ENCODE assay signal across 13 cellular contexts in genomic region chr13:29937836-29938235, GRCh38.
DNase-seq lines count a peak whose midpoint lies in the region; ATAC-seq, FAIRE-seq and TF ChIP-seq lines count a peak whose summit lies in the region.
"Had no signal": no experiment of that assay in that cellular context is flagged by ENCODE, and none has a peak within 500 bp of the region (broad histone marks: within the 10 kb centered on the region; RNA-seq: fewer than 3 reads in every experiment).

No MANE protein-coding gene starts in this region.

- 2% methylated on average over 3 of the region's 3 CpGs for WGBS in HepG2 (ENCODE audit: low lambda C conversion rate)

- ATAC-seq in GM23338 (peak; percentile 34), WTC11 (peak; percentile 46), HepG2 (no peak), GM21576 (IDR thresholded peaks at IDR 0.05; ENCODE audit: unreplicated experiment) (no peak)

- DNase-seq in AG09309 (ENCODE audit: low read depth): no peak
- peak; percentile 42 for DNase-seq in GM23338 (ENCODE audit: low spot score)
- DNase-seq in WTC11 (ENCODE audit: low spot score): no peak
- peak; percentile 81 for DNase-seq in activated effector memory CD4-positive, alpha-beta T cell treated with anti-CD3 and anti-CD28 coated beads, Interleukin-2, amount 50 U/mL, for 16 hours
- DNase-seq in C1 segment of cervical spinal cord (lab: John Stamatoyannopoulos, UW): no peak
- DNase-seq in ecto neural progenitor cell (ENCODE audit: low spot score): no peak
- DNase-seq in HepG2 (ENCODE audit: low spot score): no peak
- DNase-seq: SK-N-SH had no signal

- no peak for FAIRE-seq in HepG2 (lab: Jason Lieb, UNC)
- FAIRE-seq: endothelial cell of umbilical vein had no signal

- no peak overlapping the region for H3K4me2 ChIP-seq in GM23338
- H3K4me2 ChIP-seq in HepG2 (ENCODE audit: low read depth, low read length): no peak overlapping the region
- H3K4me2 ChIP-seq: SK-N-SH had no signal

- no peaks in the 10 kb centered on the region for H3K9me3 ChIP-seq in HepG2 (ENCODE audit: low read length)
- H3K9me3 ChIP-seq: breast epithelium, SK-N-SH had no signal

- peak; percentile 5 for TF ChIP-seq CTCF in AG09309 (IDR thresholded peaks at IDR 0.05; ENCODE audit: control insufficient read depth, insufficient read depth, low read depth, low read length, missing control alignments)
- TF ChIP-seq CTCF in GM23338 (conservative IDR thresholded peaks at IDR 0.05; ENCODE audit: low read depth in 2 of 2): peak in 1 of 2 experiments; percentile 32; a peak in 1 of 4 replicates
- TF ChIP-seq CTCF in WTC11 (IDR thresholded peaks at IDR 0.05): no peak
- no peak for TF ChIP-seq CTCF in HepG2 (CRISPR knock-in tag; IDR thresholded peaks at IDR 0.05)

- no peaks in the 10 kb centered on the region for H3K36me3 ChIP-seq in GM23338 (ENCODE audit: insufficient read depth)
- no peaks in the 10 kb centered on the region for H3K36me3 ChIP-seq in HepG2 (replicated peaks in 1 of 2; ENCODE audit: control insufficient read depth in 1 of 2, insufficient read depth in 2 of 2, low read length in 2 of 2)
- H3K36me3 ChIP-seq: breast epithelium had no signal

- TF ChIP-seq RAD21 in HepG2 (CRISPR knock-in tag; IDR thresholded peaks at IDR 0.05): no peak

- intact Hi-C loops in HepG2 (cut with micrococcal nuclease; ENCODE audit: unreplicated experiment): no loop called here

- H2AFZ ChIP-seq in GM23338: no peak overlapping the region
- no peak overlapping the region for H2AFZ ChIP-seq in HepG2 (ENCODE audit: low read length)

- H4K20me1 ChIP-seq in GM23338 (replicated peaks; ENCODE audit: insufficient read depth): no peaks in the 10 kb centered on the region
- no peaks in the 10 kb centered on the region for H4K20me1 ChIP-seq in HepG2 (ENCODE audit: insufficient read depth, low read length)

- H3K9ac ChIP-seq in HepG2 (ENCODE audit: insufficient read depth, low read depth, low read length): no peak overlapping the region
- H3K9ac ChIP-seq: SK-N-SH had no signal

- TF ChIP-seq EP300 in HepG2 (IDR thresholded peaks at IDR 0.05; ENCODE audit: low read depth in 2 of 2, low read length in 2 of 2): no peak
- TF ChIP-seq EP300 in HepG2 (CRISPR knock-in tag; IDR thresholded peaks at IDR 0.05; ENCODE audit: borderline replicate concordance): no peak

- H3K79me2 ChIP-seq in GM23338 (replicated peaks; ENCODE audit: insufficient read depth) (no peaks in the 10 kb centered on the region), HepG2 (ENCODE audit: insufficient read depth, low read length) (no peaks in the 10 kb centered on the region)

- BruUV-seq in HepG2 (replicated peaks; lab: Mats Ljungman, UMichigan): no TSS peak

- no peaks in the 10 kb centered on the region for H3K27me3 ChIP-seq in GM23338 (ENCODE audit: insufficient read depth)
- H3K27me3 ChIP-seq in HepG2 (ENCODE audit: control insufficient read depth in 1 of 2, insufficient read depth in 2 of 2, low read length in 2 of 2): peaks cover 2 to 15% of the 10 kb centered on the region in 2 experiments; a peak in 2 of 5 replicates
- H3K27me3 ChIP-seq: breast epithelium had no signal

- H3K4me1 Mint-ChIP-seq in GM23338 (peaks cover 48% of the 10 kb centered on the region), WTC11 (peaks cover 45% of the 10 kb centered on the region)

- H3K4me1 ChIP-seq in GM23338 (ENCODE audit: insufficient read depth) (peaks cover 27% of the 10 kb centered on the region), HepG2 (ENCODE audit: insufficient read depth, low read length) (no peaks in the 10 kb centered on the region)
- H3K4me1 ChIP-seq: breast epithelium had no signal

- no peaks in the 10 kb centered on the region for H3F3A ChIP-seq in GM23338 (replicated peaks; ENCODE audit: low read depth)

- CTCF ChIA-PET in WTC11 (lab: Charles Lee) (interaction anchor here (0.7 to 2.7 kb wide), 5 partner anchors 14 to 177 kb away, joined by 3 to 8 read pairs (median 3); no protein-coding TSS in a partner anchor), HepG2 (lab: Yijun Ruan, JAX; ENCODE audit: low intra/inter-chr PET ratio, low total read pairs) (no interaction called here)

- H3K4me3 Mint-ChIP-seq in GM23338: no peak overlapping the region
- H3K4me3 Mint-ChIP-seq in WTC11: no peak overlapping the region
- H3K4me3 Mint-ChIP-seq: B cell had no signal

- H3K36me3 Mint-ChIP-seq in GM23338 (ENCODE audit: low read depth): no peaks in the 10 kb centered on the region
- no peaks in the 10 kb centered on the region for H3K36me3 Mint-ChIP-seq in WTC11

- H3K4me3 ChIP-seq in AG09309 (ENCODE audit: control insufficient read depth, low read depth, low read length) (no peak overlapping the region), GM23338 (no peak overlapping the region), HepG2 (replicated peaks in 1 of 3; ENCODE audit: insufficient read depth in 1 of 3, low read depth in 2 of 3, low read length in 3 of 3) (no peak overlapping the region)
- H3K4me3 ChIP-seq: breast epithelium, lung had no signal

- peaks cover 7% of the 10 kb centered on the region for H3K9me2 ChIP-seq in GM23338 (ENCODE audit: insufficient read depth)
- H3K9me2 ChIP-seq: SK-N-SH had no signal

- H3K9me3 Mint-ChIP-seq in GM23338 (no peaks in the 10 kb centered on the region), WTC11 (0 out of 2 replicates have a peak, but pooled peaks cover 4% of the 10 kb centered on the region)

- H3K27me3 Mint-ChIP-seq in GM23338 (ENCODE audit: insufficient read depth, low read depth, poor library complexity) (peaks cover 16% of the 10 kb centered on the region), WTC11 (ENCODE audit: low read depth) (peaks cover 56% of the 10 kb centered on the region)

- H3K27ac Mint-ChIP-seq in GM23338: no peak overlapping the region
- H3K27ac Mint-ChIP-seq in WTC11: no peak overlapping the region
- H3K27ac Mint-ChIP-seq: B cell had no signal

- POLR2A ChIA-PET in WTC11 (lab: Charles Lee): interaction anchor here (0.5 kb wide), 1 partner anchor 386 kb away, joined by 3 read pairs; no protein-coding TSS in a partner anchor
- POLR2A ChIA-PET in HepG2 (lab: Yijun Ruan, JAX): no interaction called here

- H3K27ac ChIP-seq in GM23338 (ENCODE audit: low read depth) (no peak overlapping the region), HepG2 (ENCODE audit: extremely low read length, insufficient read depth, low read length) (no peak overlapping the region)
- H3K27ac ChIP-seq: breast epithelium had no signal

- TF ChIP-seq POLR2A in HepG2 (IDR thresholded peaks at IDR 0.05; ENCODE audit: insufficient read depth in 1 of 2, low read depth in 2 of 2, low read length in 2 of 2): no peak

- in situ Hi-C loops in HepG2 (cut with HindIII; ENCODE audit: extremely low pct_ligation_motif_present, low pct_unique_long_range_greater_than_20kb): no loop called here

TF ChIP-seq in GM23338, 12 proteins besides CTCF, POLR2A, EP300 and RAD21 (continues in another document):
- TF ChIP-seq EZH2 (IDR thresholded peaks at IDR 0.05; ENCODE audit: low read depth, unreplicated experiment): no peak
- TF ChIP-seq JUNB (IDR thresholded peaks at IDR 0.05; ENCODE audit: unreplicated experiment): no peak

TF ChIP-seq in WTC11, 78 proteins besides CTCF, POLR2A, EP300 and RAD21 (continues in another document):
- TF ChIP-seq NR3C1 (CRISPR knock-in tag; conservative IDR thresholded peaks at IDR 0.05; ENCODE audit: low read depth) (no peak), TP53 (CRISPR knock-in tag; IDR thresholded peaks at IDR 0.05) (no peak), ATF1 (CRISPR knock-in tag; IDR thresholded peaks at IDR 0.05) (no peak), IRF2 (CRISPR knock-in tag; IDR thresholded peaks at IDR 0.05; ENCODE audit: borderline replicate concordance, low read depth) (no peak), ZNF671 (CRISPR knock-in tag; IDR thresholded peaks at IDR 0.05) (no peak), NR1H2 (CRISPR knock-in tag; IDR thresholded peaks at IDR 0.05) (no peak), NFYB (CRISPR knock-in tag; conservative IDR thresholded peaks at IDR 0.05; ENCODE audit: low read depth) (no peak), ZNF512 (CRISPR knock-in tag; IDR thresholded peaks at IDR 0.05; ENCODE audit: borderline replicate concordance) (no peak), FOXK1 (CRISPR knock-in tag; IDR thresholded peaks at IDR 0.05) (no peak)

TF ChIP-seq in HepG2, 621 proteins besides CTCF, POLR2A, EP300 and RAD21:
- no peak for TF ChIP-seq ATF3 (CRISPR knock-in tag; IDR thresholded peaks at IDR 0.05)
- no peak for TF ChIP-seq ZZZ3 (CRISPR knock-in tag; IDR thresholded peaks at IDR 0.05; ENCODE audit: borderline replicate concordance)
- no peak for TF ChIP-seq NCOA2 (CRISPR knock-in tag; IDR thresholded peaks at IDR 0.05)
TF ChIP-seq in HepG2: peak in this region for 0.

Comparison
In these comparisons a context has a peak if more than half of its experiments do, and no peak if none do; other contexts are left out.
1. DNase-seq: peak in GM23338 (single experiment) and activated effector memory CD4-positive, alpha-beta T cell treated with anti-CD3 and anti-CD28 coated beads, Interleukin-2, amount 50 U/mL, for 16 hours (single experiment); none in AG09309 (single experiment), WTC11 (single experiment), C1 segment of cervical spinal cord (0 of 14), ecto neural progenitor cell (single experiment) and HepG2 (single experiment).
2. ATAC-seq: peak in GM23338 (single experiment) and WTC11 (single experiment); none in HepG2 (single experiment) and GM21576 (single experiment).